In genomic region chr9:122051401-122052346, GRCh38 we compare ENCODE assay signal across 10 cellular contexts. TPM values are rescaled to one million over a fixed set of nuclear protein-coding genes. Genes with fewer than 3 reads are reported as not detected.
DNase-seq lines count a peak whose midpoint lies in the region; ATAC-seq and TF ChIP-seq lines count a peak whose summit lies in the region.
"Had no signal": no experiment of that assay in that cellular context is flagged by ENCODE, and none has a peak within 500 bp of the region (broad histone marks: within the 10 kb centered on the region; RNA-seq: fewer than 3 reads in every experiment).

No MANE protein-coding gene starts in this region.

- no peak overlapping the region for H3K27ac Mint-ChIP-seq in activated CD4-positive, alpha-beta T cell treated with anti-CD3 and anti-CD28 coated beads for 36 hours

- H3K4me1 ChIP-seq in adipocyte (ENCODE audit: control insufficient read depth, insufficient read depth, low read length) = peaks cover 12% of the 10 kb centered on the region
- H3K4me1 ChIP-seq in SK-N-SH (ENCODE audit: control insufficient read depth in 1 of 2, insufficient read depth in 2 of 2, low read depth in 1 of 2, low read length in 1 of 2) = peaks cover 6 to 9% of the 10 kb centered on the region in 2 experiments; a peak in 2 of 4 replicates
- H3K4me1 ChIP-seq: A549 had no signal

- no peak for TF ChIP-seq CTCF in SK-N-SH (IDR thresholded peaks at IDR 0.05)

- DNase-seq in activated CD4-positive, alpha-beta T cell treated with anti-CD3 and anti-CD28 coated beads for 36 hours = peak; percentile 77
- DNase-seq in activated CD4-positive, alpha-beta T cell treated with anti-CD3 and anti-CD28 coated beads, Interleukin-2, amount 50 U/mL, for 4 hours = no peak
- DNase-seq in adipocyte (ENCODE audit: low read depth) = peak; percentile 26
- DNase-seq in stimulated activated CD4-positive, alpha-beta T cell treated with anti-CD3 and anti-CD28 coated beads, TNF-alpha, amount 100 ng/mL, for 48 hours (ENCODE audit: low read depth in 3 of 3) = peak; percentile 39 to 54 (median 41)
- no peak for DNase-seq in SK-N-SH
- no peak for DNase-seq in cerebellar nuclear complex (lab: John Stamatoyannopoulos, UW)
- no peak for DNase-seq in DMS 273 (lab: John Stamatoyannopoulos, UW; ENCODE audit: unreplicated experiment)
- DNase-seq: NCI-H187 had no signal

- no peak overlapping the region for H3K9ac ChIP-seq in adipocyte (ENCODE audit: low read length)
- no peak overlapping the region for H3K9ac ChIP-seq in SK-N-SH

- H3K9me3 ChIP-seq in adipocyte (ENCODE audit: control insufficient read depth, low read length) = no peaks in the 10 kb centered on the region
- H3K9me3 ChIP-seq in SK-N-SH = no peaks in the 10 kb centered on the region
- H3K9me3 ChIP-seq: A549 had no signal

- no peak overlapping the region for H3K27ac ChIP-seq in SK-N-SH (ENCODE audit: low read depth in 2 of 2, low read length in 1 of 2)
- H3K27ac ChIP-seq: A549 had no signal

- peaks cover 11% of the 10 kb centered on the region for H3F3A ChIP-seq in SK-N-SH (replicated peaks; ENCODE audit: insufficient read depth)

- intact Hi-C loops in activated CD4-positive, alpha-beta T cell treated with anti-CD3 and anti-CD28 coated beads for 36 hours (cut with DNase I, micrococcal nuclease) = loop anchor here in 1 of 2 experiments (2.0 kb wide), 1 partner anchor 755 kb away; no protein-coding TSS in a partner anchor

- no peak for TF ChIP-seq EP300 in SK-N-SH (IDR thresholded peaks at IDR 0.05; ENCODE audit: borderline replicate concordance in 1 of 2, low read depth in 1 of 2, low read length in 1 of 2)

- CTCF ChIA-PET in activated CD4-positive, alpha-beta T cell treated with anti-CD3 and anti-CD28 coated beads for 36 hours (lab: Charles Lee) = interaction anchor here (1.0 kb wide), 1 partner anchor 49 kb away, joined by 4 read pairs; no protein-coding TSS in a partner anchor
- CTCF ChIA-PET in SK-N-SH (lab: Yijun Ruan, JAX) = interaction anchor here (1.0 kb wide), 1 partner anchor 12 kb away, joined by 3 read pairs; no protein-coding TSS in a partner anchor

- H2AFZ ChIP-seq in SK-N-SH (ENCODE audit: low read depth) = no peak overlapping the region

- H3K36me3 ChIP-seq in adipocyte (ENCODE audit: control insufficient read depth, insufficient read depth, low read length, severe bottlenecking) (no peaks in the 10 kb centered on the region), SK-N-SH (replicated peaks in 1 of 2; ENCODE audit: control insufficient read depth in 1 of 2, insufficient read depth in 2 of 2, low read length in 1 of 2) (no peaks in the 10 kb centered on the region)

- no peak overlapping the region for H3K4me3 Mint-ChIP-seq in activated CD4-positive, alpha-beta T cell treated with anti-CD3 and anti-CD28 coated beads for 36 hours

- H3K4me3 ChIP-seq in adipocyte (ENCODE audit: low read length) = no peak overlapping the region
- H3K4me3 ChIP-seq in SK-N-SH (ENCODE audit: low read depth in 2 of 2, low read length in 1 of 2) = no peak overlapping the region
- H3K4me3 ChIP-seq: A549 had no signal

- peaks cover 22% of the 10 kb centered on the region for H3K4me1 Mint-ChIP-seq in activated CD4-positive, alpha-beta T cell treated with anti-CD3 and anti-CD28 coated beads for 36 hours

- peak; percentile 86 for ATAC-seq in activated CD4-positive, alpha-beta T cell treated with anti-CD3 and anti-CD28 coated beads for 36 hours
- peak; percentile 75 for ATAC-seq in HG03442 (IDR thresholded peaks at IDR 0.05; ENCODE audit: unreplicated experiment)
- ATAC-seq: A549 had no signal

- H3K27me3 ChIP-seq in adipocyte (replicated peaks; ENCODE audit: control insufficient read depth, insufficient read depth, low read length) (no peaks in the 10 kb centered on the region), SK-N-SH (ENCODE audit: insufficient read depth) (no peaks in the 10 kb centered on the region)

- POLR2A ChIA-PET in activated CD4-positive, alpha-beta T cell treated with anti-CD3 and anti-CD28 coated beads for 36 hours (lab: Charles Lee) = no interaction called here
- POLR2A ChIA-PET in SK-N-SH (lab: Yijun Ruan, JAX) = no interaction called here

- no peaks in the 10 kb centered on the region for H3K9me2 ChIP-seq in SK-N-SH

- H3K79me2 ChIP-seq in SK-N-SH (ENCODE audit: insufficient read depth) = peaks cover 6% of the 10 kb centered on the region; the same call in 1 of the 2 replicates

- H3K9me3 Mint-ChIP-seq in activated CD4-positive, alpha-beta T cell treated with anti-CD3 and anti-CD28 coated beads for 36 hours (ENCODE audit: low read depth) = no peaks in the 10 kb centered on the region

- H4K20me1 ChIP-seq in SK-N-SH (ENCODE audit: insufficient read depth) = no peaks in the 10 kb centered on the region

- no peaks in the 10 kb centered on the region for H3K27me3 Mint-ChIP-seq in activated CD4-positive, alpha-beta T cell treated with anti-CD3 and anti-CD28 coated beads for 36 hours

- no peak for TF ChIP-seq RAD21 in SK-N-SH (IDR thresholded peaks at IDR 0.05; ENCODE audit: low read length)

- H3K4me2 ChIP-seq in SK-N-SH = no peak overlapping the region
- H3K4me2 ChIP-seq: A549 had no signal

- peaks cover 5% of the 10 kb centered on the region for H3K36me3 Mint-ChIP-seq in activated CD4-positive, alpha-beta T cell treated with anti-CD3 and anti-CD28 coated beads for 36 hours (ENCODE audit: low read depth)

- WGBS in SK-N-SH (ENCODE audit: low lambda C conversion rate) = 82% methylated on average over 6 of the region's 7 CpGs

TF ChIP-seq in SK-N-SH, 30 proteins besides CTCF, POLR2A, EP300 and RAD21:
- TF ChIP-seq ELF1 (IDR thresholded peaks at IDR 0.05) (no peak), USF2 (IDR thresholded peaks at IDR 0.05; ENCODE audit: borderline replicate concordance, low read depth, low read length) (no peak), ZBTB33 (IDR thresholded peaks at IDR 0.05; ENCODE audit: borderline replicate concordance, low read depth) (no peak), USF1 (IDR thresholded peaks at IDR 0.05; ENCODE audit: borderline replicate concordance, low read depth) (no peak)

RNA-seq across cellular contexts. Expression of gene TTLL11, which starts 41.4 kb away (rescaled TPM):
- total RNA-seq in activated CD4-positive, alpha-beta T cell treated with anti-CD3 and anti-CD28 coated beads for 36 hours = 1 to 10 TPM; 1.3 to 1.8 TPM
- 6.0 and 6.8 TPM in 2 replicates for polyA plus RNA-seq in SK-N-SH (2012; rRNA removed)
- polyA plus RNA-seq in SK-N-SH (2012; cell fraction: cytosol; rRNA removed) = 3.9 and 5.4 TPM in 2 replicates
- polyA plus RNA-seq in SK-N-SH (2012; cell fraction: nucleus; rRNA removed) = 6.6 and 8.0 TPM in 2 replicates

Comparison
In these comparisons a context has a peak if more than half of its experiments do, and no peak if none do; other contexts are left out.
1. DNase-seq: peak in activated CD4-positive, alpha-beta T cell treated with anti-CD3 and anti-CD28 coated beads for 36 hours (single experiment), adipocyte (single experiment) and stimulated activated CD4-positive, alpha-beta T cell treated with anti-CD3 and anti-CD28 coated beads, TNF-alpha, amount 100 ng/mL, for 48 hours (3 of 3); none in activated CD4-positive, alpha-beta T cell treated with anti-CD3 and anti-CD28 coated beads, Interleukin-2, amount 50 U/mL, for 4 hours (0 of 2), SK-N-SH (single experiment), cerebellar nuclear complex (0 of 2) and DMS 273 (single experiment).